ENCODE assay signal across 28 cellular contexts in the genomic region with DNA sequence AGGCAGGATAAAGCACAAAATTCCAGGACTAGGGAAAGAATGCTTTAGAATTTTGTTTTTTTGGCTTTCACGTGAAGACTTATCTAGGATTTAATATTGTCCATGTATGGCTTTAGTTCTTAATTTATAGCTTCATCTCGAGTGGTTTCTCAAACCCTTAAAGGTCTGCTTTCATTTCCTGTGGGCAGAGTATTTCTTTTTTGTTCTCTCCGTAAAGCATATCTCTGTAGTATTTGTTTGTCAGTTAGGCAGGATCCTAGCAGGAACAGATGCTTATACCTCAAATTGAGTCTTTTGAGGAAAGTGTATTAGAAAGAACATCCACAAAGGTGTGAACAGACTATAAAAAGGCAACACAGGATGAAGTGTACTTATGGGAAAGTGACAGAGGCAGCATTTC.
"Had no signal": no experiment of that assay in that cellular context is flagged by ENCODE, and none has a peak within 500 bp of the region (broad histone marks: within the 10 kb centered on the region; RNA-seq: fewer than 3 reads in every experiment).

No MANE protein-coding gene starts in this region.

- H3K4me1 Mint-ChIP-seq: immature natural killer cell; naive B cell; natural killer cell; neural progenitor cell; stimulated activated naive B cell treated with anti-CD40 and anti-IgM and Interleukin-4, amounts not matched to agents 10 μg/mL and 1 μg/mL and 100 μg/mL, for 72 hours had no signal

- H3K9me3 Mint-ChIP-seq: mesothelial cell of epicardium, nephron progenitor cell, neural progenitor cell had no signal

- H3K27me3 Mint-ChIP-seq: naive B cell; stimulated activated naive B cell treated with anti-CD40 and anti-IgM and Interleukin-4, amounts not matched to agents 10 μg/mL and 1 μg/mL and 100 μg/mL, for 72 hours had no signal

- H3K27me3 ChIP-seq: neural progenitor cell, neutrophil, ovary, right atrium auricular region, right lobe of liver, stomach, suprapubic skin, tibial artery, upper lobe of right lung had no signal

- H3K36me3 ChIP-seq: left ventricle myocardium inferior, neural progenitor cell, neutrophil, ovary, right atrium auricular region, right lobe of liver, stomach, suprapubic skin, thoracic aorta, tibial artery, upper lobe of right lung had no signal

- H3K4me2 ChIP-seq: neural progenitor cell had no signal

- H3K9me3 ChIP-seq: left ventricle myocardium inferior, neutrophil, ovary, right atrium auricular region, right lobe of liver, stomach, suprapubic skin, thoracic aorta, tibial artery, upper lobe of right lung had no signal

- H3K36me3 Mint-ChIP-seq: mesothelial cell of epicardium; naive B cell; neural progenitor cell; stimulated activated naive B cell treated with anti-CD40 and anti-IgM and Interleukin-4, amounts not matched to agents 10 μg/mL and 1 μg/mL and 100 μg/mL, for 72 hours had no signal

- H2AFZ ChIP-seq: neural progenitor cell had no signal

- H3K4me3 Mint-ChIP-seq: immature natural killer cell; mesothelial cell of epicardium; naive B cell; natural killer cell; nephron progenitor cell; neural progenitor cell; stimulated activated naive B cell treated with anti-CD40 and anti-IgM and Interleukin-4, amounts not matched to agents 10 μg/mL and 1 μg/mL and 100 μg/mL, for 72 hours had no signal

- H3K27ac Mint-ChIP-seq: immature natural killer cell; mesothelial cell of epicardium; naive B cell; natural killer cell; nephron progenitor cell; neural progenitor cell; progenitor cell of endocrine pancreas; stimulated activated naive B cell treated with anti-CD40 and anti-IgM and Interleukin-4, amounts not matched to agents 10 μg/mL and 1 μg/mL and 100 μg/mL, for 72 hours had no signal

- H3K4me3 ChIP-seq: left ventricle myocardium inferior, lung, neural progenitor cell, ovary, right atrium auricular region, right lobe of liver, stomach, suprapubic skin, thoracic aorta, tibial artery, upper lobe of right lung had no signal

- H3K4me1 ChIP-seq: left ventricle myocardium inferior, right atrium auricular region, right lobe of liver, stomach, suprapubic skin, tibial artery, upper lobe of right lung had no signal

- DNase-seq: hypothalamus; immature natural killer cell; islet precursor cell; left ventricle myocardium inferior; naive B cell; natural killer cell; nephron progenitor cell; occipital lobe; ovary; right lobe of liver; stimulated activated CD4-positive, alpha-beta T cell treated with anti-CD3 and anti-CD28 coated beads, Interleukin-12 subunit alpha, Interleukin-12 subunit beta, amount 100 ng/mL, for 4 hours; stimulated activated CD4-positive, alpha-beta T cell treated with anti-CD3 and anti-CD28 coated beads, Interleukin-15, amount 100 ng/mL, for 24 hours; stimulated activated CD4-positive, alpha-beta T cell treated with anti-CD3 and anti-CD28 coated beads, Interleukin-2, amount 100 ng/mL, for 24 hours; stimulated activated CD4-positive, alpha-beta T cell treated with anti-CD3 and anti-CD28 coated beads, Interleukin-4, amount 100 ng/mL, for 1 hour; stimulated activated naive B cell treated with anti-CD40 and anti-IgM and Interleukin-4, amounts not matched to agents 10 μg/mL and 1 μg/mL and 100 μg/mL, for 72 hours; stimulated activated naive CD8-positive, alpha-beta T cell treated with anti-CD3 and anti-CD28 coated beads, Interleukin-15, Interleukin-2, amounts not matched to agents 100 U/mL and 50 U/mL, for 24 hours; stomach; tibial artery; trophoblast cell; upper lobe of right lung had no signal

- ATAC-seq: natural killer cell; right lobe of liver; stimulated activated naive B cell treated with anti-CD40 and anti-IgM and Interleukin-4, amounts not matched to agents 10 μg/mL and 1 μg/mL and 100 μg/mL, for 72 hours; stimulated activated naive CD8-positive, alpha-beta T cell treated with anti-CD3 and anti-CD28 coated beads, Interleukin-15, Interleukin-2, amounts not matched to agents 100 U/mL and 50 U/mL, for 24 hours; upper lobe of right lung had no signal

- H3K9ac ChIP-seq: neural progenitor cell had no signal

- H3K27ac ChIP-seq: left ventricle myocardium inferior, neural progenitor cell, neutrophil, ovary, right atrium auricular region, right lobe of liver, stomach, suprapubic skin, thoracic aorta, tibial artery, upper lobe of right lung had no signal
